Comparison of ENCODE assay signal across 17 cellular contexts in the genomic region with DNA sequence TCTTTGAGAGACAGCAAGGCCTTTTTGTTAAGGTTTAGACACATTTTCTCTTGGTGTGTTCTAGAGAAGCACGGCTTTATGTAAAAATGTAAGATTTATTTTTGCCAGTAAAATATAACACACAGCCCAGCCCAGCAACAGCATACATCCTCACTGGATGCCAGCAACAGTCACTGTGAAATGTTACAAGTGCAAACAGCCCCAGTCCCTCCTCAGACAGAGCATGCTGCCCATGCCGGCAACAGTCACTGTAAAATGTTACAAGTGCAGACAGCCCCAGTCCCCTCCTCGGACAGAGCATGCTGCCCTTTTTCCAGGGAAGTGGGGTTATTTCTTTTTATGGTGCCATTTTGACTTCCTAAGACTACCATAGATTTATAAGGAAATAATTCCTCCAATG.
"Had no signal": no experiment of that assay in that cellular context is flagged by ENCODE, and none has a peak within 500 bp of the region (broad histone marks: within the 10 kb centered on the region; RNA-seq: fewer than 3 reads in every experiment).

No MANE protein-coding gene starts in this region.

- H3K27ac ChIP-seq: lower lobe of right lung, psoas muscle, spleen, tibial artery, VCaP had no signal

- H3K27me3 ChIP-seq: spleen, tibial artery had no signal

- H3K36me3 ChIP-seq: lower lobe of right lung, tibial artery had no signal

- H3K4me3 ChIP-seq: lower lobe of right lung, psoas muscle, spleen, tibial artery had no signal

- DNase-seq: activated CD4-positive, alpha-beta T cell treated with anti-CD3 and anti-CD28 coated beads, Interleukin-2, amount 50 U/mL, for 1 hour; activated CD4-positive, CD25-positive, alpha-beta regulatory T cell treated with anti-CD3 and anti-CD28 coated beads, Interleukin-2, amount 50 U/mL, for 72 hours; activated gamma-delta T cell; activated T-cell treated with anti-CD3 and anti-CD28 coated beads, Interleukin-2, amount 50 U/mL, for 72 hours; dermis blood vessel endothelial cell; effector memory CD8-positive, alpha-beta T cell; foreskin fibroblast; lower lobe of right lung; psoas muscle; spleen; stimulated activated CD4-positive, alpha-beta T cell treated with anti-CD3 and anti-CD28 coated beads, Interleukin-4, amount 100 ng/mL, for 4 hours; stimulated activated naive B cell treated with anti-CD40 and anti-IgM and Interleukin-4, amounts not matched to agents 10 μg/mL and 1 μg/mL and 100 μg/mL, for 72 hours; T-helper 2 cell; tibial artery had no signal

- ATAC-seq: effector memory CD8-positive, alpha-beta T cell; lower lobe of right lung; psoas muscle; stimulated activated naive B cell treated with anti-CD40 and anti-IgM and Interleukin-4, amounts not matched to agents 10 μg/mL and 1 μg/mL and 100 μg/mL, for 72 hours had no signal

- H3K9me3 Mint-ChIP-seq: activated naive CD4-positive, alpha-beta T cell treated with anti-CD3 and anti-CD28 coated beads, Interleukin-2, amount 50 U/mL, for 24 hours; activated T-cell treated with anti-CD3 and anti-CD28 coated beads, Interleukin-2, amount 50 U/mL, for 72 hours; effector memory CD8-positive, alpha-beta T cell; neural crest cell; stimulated activated naive B cell treated with anti-CD40 and anti-IgM and Interleukin-4, amounts not matched to agents 10 μg/mL and 1 μg/mL and 100 μg/mL, for 72 hours had no signal

- H3K27me3 Mint-ChIP-seq: activated naive CD4-positive, alpha-beta T cell treated with anti-CD3 and anti-CD28 coated beads, Interleukin-2, amount 50 U/mL, for 24 hours; effector memory CD8-positive, alpha-beta T cell; stimulated activated naive B cell treated with anti-CD40 and anti-IgM and Interleukin-4, amounts not matched to agents 10 μg/mL and 1 μg/mL and 100 μg/mL, for 72 hours had no signal

- H3K9me3 ChIP-seq: lower lobe of right lung, psoas muscle, spleen, tibial artery had no signal

- H3K4me3 Mint-ChIP-seq: activated naive CD4-positive, alpha-beta T cell treated with anti-CD3 and anti-CD28 coated beads, Interleukin-2, amount 50 U/mL, for 24 hours; neural crest cell; stimulated activated naive B cell treated with anti-CD40 and anti-IgM and Interleukin-4, amounts not matched to agents 10 μg/mL and 1 μg/mL and 100 μg/mL, for 72 hours had no signal
